Comparison of ENCODE assay signal across 1 cellular context in genomic region chr20:57124800-57125399, GRCh38.
TF ChIP-seq lines count a peak whose summit lies in the region.

No MANE protein-coding gene starts in this region.

TF ChIP-seq in HEK293, 187 proteins besides CTCF, POLR2A, EP300 and RAD21 (continued from another document and continues in another):
- TF ChIP-seq PRDM2 (tag by site-specific recombination; IDR thresholded peaks at IDR 0.05; ENCODE audit: borderline replicate concordance) (no peak), ZNF571 (tag by site-specific recombination; IDR thresholded peaks at IDR 0.05) (no peak), GLIS1 (tag by site-specific recombination; IDR thresholded peaks at IDR 0.05) (peak; percentile 97), SCRT1 (tag by site-specific recombination; IDR thresholded peaks at IDR 0.05; ENCODE audit: borderline replicate concordance) (peak; percentile 58; the same call in 1 of the 2 replicates), ZNF623 (tag by site-specific recombination; IDR thresholded peaks at IDR 0.05) (no peak), ZNF350 (tag by site-specific recombination; IDR thresholded peaks at IDR 0.05) (no peak), GLI2 (tag by site-specific recombination; IDR thresholded peaks at IDR 0.05; ENCODE audit: borderline replicate concordance, low read depth) (0 out of 2 replicates have a peak, but pooled peaks have one; percentile 41), KLF10 (tag by site-specific recombination; IDR thresholded peaks at IDR 0.05) (peak; percentile 61; the same call in 1 of the 2 replicates), ZNF10 (tag by site-specific recombination; IDR thresholded peaks at IDR 0.05) (no peak), ZNF747 (tag by site-specific recombination; IDR thresholded peaks at IDR 0.05) (no peak), ZBTB20 (tag by site-specific recombination; IDR thresholded peaks at IDR 0.05) (no peak), KLF1 (tag by site-specific recombination; IDR thresholded peaks at IDR 0.05) (peak; percentile 25; the same call in 1 of the 2 replicates), ZNF561 (tag by site-specific recombination; IDR thresholded peaks at IDR 0.05; ENCODE audit: borderline replicate concordance) (peak; percentile 88), WT1 (tag by site-specific recombination; IDR thresholded peaks at IDR 0.05) (peak; percentile 91), ZNF707 (tag by site-specific recombination; IDR thresholded peaks at IDR 0.05) (no peak), ZNF223 (tag by site-specific recombination; IDR thresholded peaks at IDR 0.05) (no peak), ZBTB11 (tag by site-specific recombination; conservative IDR thresholded peaks at IDR 0.05; ENCODE audit: low read depth) (no peak), ZNF626 (tag by site-specific recombination; IDR thresholded peaks at IDR 0.05) (no peak), ZSCAN30 (tag by site-specific recombination; IDR thresholded peaks at IDR 0.05) (0 out of 2 replicates have a peak, but pooled peaks have one; percentile 25), ZNF449 (tag by site-specific recombination; IDR thresholded peaks at IDR 0.05) (peak; percentile 34; the same call in 1 of the 2 replicates), PRDM1 (tag by site-specific recombination; IDR thresholded peaks at IDR 0.05) (no peak), SETDB1 (IDR thresholded peaks at IDR 0.05; ENCODE audit: insufficient read length, low read length) (peak; percentile 36), ZNF518A (tag by site-specific recombination; conservative IDR thresholded peaks at IDR 0.05; ENCODE audit: low read depth) (no peak), ZNF274 (IDR thresholded peaks at IDR 0.05; ENCODE audit: low read length) (no peak), ZNF274 (tag by site-specific recombination; IDR thresholded peaks at IDR 0.05; ENCODE audit: borderline replicate concordance) (no peak)
- TF ChIP-seq, protein P1, sequence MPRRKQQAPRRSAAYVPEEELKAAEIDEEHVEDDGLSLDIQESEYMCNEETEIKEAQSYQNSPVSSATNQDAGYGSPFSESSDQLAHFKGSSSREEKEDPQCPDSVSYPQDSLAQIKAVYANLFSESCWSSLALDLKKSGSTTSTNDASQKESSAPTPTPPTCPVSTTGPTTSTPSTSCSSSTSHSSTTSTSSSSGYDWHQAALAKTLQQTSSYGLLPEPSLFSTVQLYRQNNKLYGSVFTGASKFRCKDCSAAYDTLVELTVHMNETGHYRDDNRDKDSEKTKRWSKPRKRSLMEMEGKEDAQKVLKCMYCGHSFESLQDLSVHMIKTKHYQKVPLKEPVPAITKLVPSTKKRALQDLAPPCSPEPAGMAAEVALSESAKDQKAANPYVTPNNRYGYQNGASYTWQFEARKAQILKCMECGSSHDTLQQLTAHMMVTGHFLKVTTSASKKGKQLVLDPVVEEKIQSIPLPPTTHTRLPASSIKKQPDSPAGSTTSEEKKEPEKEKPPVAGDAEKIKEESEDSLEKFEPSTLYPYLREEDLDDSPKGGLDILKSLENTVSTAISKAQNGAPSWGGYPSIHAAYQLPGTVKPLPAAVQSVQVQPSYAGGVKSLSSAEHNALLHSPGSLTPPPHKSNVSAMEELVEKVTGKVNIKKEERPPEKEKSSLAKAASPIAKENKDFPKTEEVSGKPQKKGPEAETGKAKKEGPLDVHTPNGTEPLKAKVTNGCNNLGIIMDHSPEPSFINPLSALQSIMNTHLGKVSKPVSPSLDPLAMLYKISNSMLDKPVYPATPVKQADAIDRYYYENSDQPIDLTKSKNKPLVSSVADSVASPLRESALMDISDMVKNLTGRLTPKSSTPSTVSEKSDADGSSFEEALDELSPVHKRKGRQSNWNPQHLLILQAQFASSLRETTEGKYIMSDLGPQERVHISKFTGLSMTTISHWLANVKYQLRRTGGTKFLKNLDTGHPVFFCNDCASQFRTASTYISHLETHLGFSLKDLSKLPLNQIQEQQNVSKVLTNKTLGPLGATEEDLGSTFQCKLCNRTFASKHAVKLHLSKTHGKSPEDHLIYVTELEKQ (tag by site-specific recombination; IDR thresholded peaks at IDR 0.05; ENCODE audit: borderline replicate concordance), result peak; percentile 28; the same call in 1 of the 2 replicates
- TF ChIP-seq, protein P2, sequence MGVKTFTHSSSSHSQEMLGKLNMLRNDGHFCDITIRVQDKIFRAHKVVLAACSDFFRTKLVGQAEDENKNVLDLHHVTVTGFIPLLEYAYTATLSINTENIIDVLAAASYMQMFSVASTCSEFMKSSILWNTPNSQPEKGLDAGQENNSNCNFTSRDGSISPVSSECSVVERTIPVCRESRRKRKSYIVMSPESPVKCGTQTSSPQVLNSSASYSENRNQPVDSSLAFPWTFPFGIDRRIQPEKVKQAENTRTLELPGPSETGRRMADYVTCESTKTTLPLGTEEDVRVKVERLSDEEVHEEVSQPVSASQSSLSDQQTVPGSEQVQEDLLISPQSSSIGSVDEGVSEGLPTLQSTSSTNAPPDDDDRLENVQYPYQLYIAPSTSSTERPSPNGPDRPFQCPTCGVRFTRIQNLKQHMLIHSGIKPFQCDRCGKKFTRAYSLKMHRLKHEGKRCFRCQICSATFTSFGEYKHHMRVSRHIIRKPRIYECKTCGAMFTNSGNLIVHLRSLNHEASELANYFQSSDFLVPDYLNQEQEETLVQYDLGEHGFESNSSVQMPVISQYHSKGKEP (tag by site-specific recombination; IDR thresholded peaks at IDR 0.05), result peak; percentile 88
- TF ChIP-seq, protein P3, sequence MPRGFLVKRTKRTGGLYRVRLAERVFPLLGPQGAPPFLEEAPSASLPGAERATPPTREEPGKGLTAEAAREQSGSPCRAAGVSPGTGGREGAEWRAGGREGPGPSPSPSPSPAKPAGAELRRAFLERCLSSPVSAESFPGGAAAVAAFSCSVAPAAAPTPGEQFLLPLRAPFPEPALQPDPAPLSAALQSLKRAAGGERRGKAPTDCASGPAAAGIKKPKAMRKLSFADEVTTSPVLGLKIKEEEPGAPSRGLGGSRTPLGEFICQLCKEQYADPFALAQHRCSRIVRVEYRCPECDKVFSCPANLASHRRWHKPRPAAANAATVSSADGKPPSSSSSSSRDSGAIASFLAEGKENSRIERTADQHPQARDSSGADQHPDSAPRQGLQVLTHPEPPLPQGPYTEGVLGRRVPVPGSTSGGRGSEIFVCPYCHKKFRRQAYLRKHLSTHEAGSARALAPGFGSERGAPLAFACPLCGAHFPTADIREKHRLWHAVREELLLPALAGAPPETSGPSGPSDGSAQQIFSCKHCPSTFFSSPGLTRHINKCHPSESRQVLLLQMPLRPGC (tag by site-specific recombination; IDR thresholded peaks at IDR 0.05), result peak; percentile 43; the same call in 1 of the 2 replicates
- TF ChIP-seq, protein P4, sequence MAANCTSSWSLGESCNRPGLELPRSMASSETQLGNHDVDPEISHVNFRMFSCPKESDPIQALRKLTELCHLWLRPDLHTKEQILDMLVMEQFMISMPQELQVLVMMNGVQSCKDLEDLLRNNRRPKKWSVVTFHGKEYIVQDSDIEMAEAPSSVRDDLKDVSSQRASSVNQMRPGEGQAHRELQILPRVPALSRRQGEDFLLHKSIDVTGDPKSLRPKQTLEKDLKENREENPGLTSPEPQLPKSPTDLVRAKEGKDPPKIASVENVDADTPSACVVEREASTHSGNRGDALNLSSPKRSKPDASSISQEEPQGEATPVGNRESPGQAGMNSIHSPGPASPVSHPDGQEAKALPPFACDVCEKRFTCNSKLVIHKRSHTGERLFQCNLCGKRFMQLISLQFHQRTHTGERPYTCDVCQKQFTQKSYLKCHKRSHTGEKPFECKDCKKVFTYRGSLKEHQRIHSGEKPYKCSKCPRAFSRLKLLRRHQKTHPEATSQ (tag by site-specific recombination; IDR thresholded peaks at IDR 0.05), result no peak
